10 cellular contexts compared by ENCODE assay signal in the genomic region with DNA sequence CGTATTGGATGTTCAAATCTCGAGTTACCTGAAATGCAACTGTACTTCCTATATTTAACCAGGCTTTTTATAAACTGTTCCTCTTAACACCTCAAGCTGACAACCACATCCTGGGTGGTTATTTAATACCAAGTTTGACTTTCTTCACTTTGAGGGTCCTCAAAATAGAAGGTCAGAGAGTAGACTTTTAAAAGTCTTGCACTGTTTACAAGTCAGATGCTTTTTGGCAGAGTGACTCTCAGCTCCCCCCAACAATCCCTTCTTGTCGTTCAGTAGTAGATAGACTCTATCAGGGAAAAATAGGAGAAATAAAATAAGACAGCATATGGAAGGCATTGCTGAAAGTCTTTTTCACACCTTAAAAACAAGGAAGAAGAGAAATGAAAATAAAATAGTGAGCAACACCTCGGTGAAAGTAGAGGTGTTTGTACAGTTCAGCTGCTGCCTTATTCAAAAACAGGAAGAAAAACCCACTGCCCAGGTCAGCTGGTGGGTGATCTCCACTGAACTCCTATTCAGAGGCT.
DNase-seq lines count a peak whose midpoint lies in the region; ATAC-seq and TF ChIP-seq lines count a peak whose summit lies in the region.
"Had no signal": no experiment of that assay in that cellular context is flagged by ENCODE, and none has a peak within 500 bp of the region (broad histone marks: within the 10 kb centered on the region; RNA-seq: fewer than 3 reads in every experiment).

No MANE protein-coding gene starts in this region.

- in situ Hi-C loops in gastrocnemius medialis (cut with MboI; ENCODE audit: low sequenced_read_pairs in 4 of 4): loop anchor here in 1 of 4 donors (25.0 kb wide), 1 partner anchor 638 kb away; no protein-coding TSS in a partner anchor
- in situ Hi-C loops in GM13976 (cut with MboI; ENCODE audit: low sequenced_read_pairs, unreplicated experiment): no loop called here

- no peaks in the 10 kb centered on the region for H3K36me3 ChIP-seq in gastrocnemius medialis
- H3K36me3 ChIP-seq: upper lobe of right lung had no signal

- H3K4me3 Mint-ChIP-seq in activated CD4-positive, alpha-beta T cell treated with anti-CD3 and anti-CD28 coated beads, Interleukin-2, amount 10 ng/mL, durations not matched to agents 7 days and 5 days: no peak overlapping the region

- no peaks in the 10 kb centered on the region for H3K27me3 Mint-ChIP-seq in activated CD4-positive, alpha-beta T cell treated with anti-CD3 and anti-CD28 coated beads, Interleukin-2, amount 10 ng/mL, durations not matched to agents 7 days and 5 days

- H3K27me3 ChIP-seq in gastrocnemius medialis: no peaks in the 10 kb centered on the region
- H3K27me3 ChIP-seq: upper lobe of right lung had no signal

- ATAC-seq in GM21737 (IDR thresholded peaks at IDR 0.05; ENCODE audit: unreplicated experiment) (peak; percentile 75), HG03565 (IDR thresholded peaks at IDR 0.05; ENCODE audit: unreplicated experiment) (peak; percentile 64), gastrocnemius medialis (no peak)
- ATAC-seq: SK-N-SH treated with all-trans-retinoic acid at 6 μM for 48 hours, upper lobe of right lung had no signal

- intact Hi-C loops in gastrocnemius medialis (cut with DNase I; ENCODE audit: low total_unique reads): no loop called here

- TF ChIP-seq POLR2A in gastrocnemius medialis (IDR thresholded peaks at IDR 0.05): no peak

- H3K27ac Mint-ChIP-seq in activated CD4-positive, alpha-beta T cell treated with anti-CD3 and anti-CD28 coated beads, Interleukin-2, amount 10 ng/mL, durations not matched to agents 7 days and 5 days: peak overlapping the region; percentile 67

- H3K4me3 ChIP-seq in gastrocnemius medialis: no peak overlapping the region
- H3K4me3 ChIP-seq: upper lobe of right lung had no signal

- peak overlapping the region; percentile 28 to 67 (median 42) for H3K27ac ChIP-seq in gastrocnemius medialis
- H3K27ac ChIP-seq: upper lobe of right lung had no signal

- POLR2A ChIA-PET in activated CD4-positive, alpha-beta T cell treated with anti-CD3 and anti-CD28 coated beads, Interleukin-2, amount 10 ng/mL, durations not matched to agents 7 days and 5 days (lab: Charles Lee): no interaction called here

- TF ChIP-seq CTCF in gastrocnemius medialis (IDR thresholded peaks at IDR 0.05 in 4 of 5, conservative IDR thresholded peaks at IDR 0.05 in 1 of 5) (no peak), GM13976 (IDR thresholded peaks at IDR 0.05; ENCODE audit: borderline replicate concordance, control extremely low read depth, extremely low read depth, insufficient read depth, missing control alignments) (no peak)

- H3K36me3 Mint-ChIP-seq in activated CD4-positive, alpha-beta T cell treated with anti-CD3 and anti-CD28 coated beads, Interleukin-2, amount 10 ng/mL, durations not matched to agents 7 days and 5 days (ENCODE audit: low read depth): peaks cover 2% of the 10 kb centered on the region

- H3K9me3 ChIP-seq in gastrocnemius medialis: no peaks in the 10 kb centered on the region
- H3K9me3 ChIP-seq: upper lobe of right lung had no signal

- peaks cover 21% of the 10 kb centered on the region for H3K4me1 Mint-ChIP-seq in activated CD4-positive, alpha-beta T cell treated with anti-CD3 and anti-CD28 coated beads, Interleukin-2, amount 10 ng/mL, durations not matched to agents 7 days and 5 days

- H3K4me1 ChIP-seq in gastrocnemius medialis: peaks cover 29 to 44% of the 10 kb centered on the region in 2 donors
- H3K4me1 ChIP-seq: upper lobe of right lung had no signal

- DNase-seq in activated CD4-positive, alpha-beta T cell treated with anti-CD3 and anti-CD28 coated beads, Interleukin-2, amount 10 ng/mL, durations not matched to agents 7 days and 5 days: no peak
- no peak for DNase-seq in activated CD4-positive, alpha-beta T cell treated with anti-CD3 and anti-CD28 coated beads for 48 hours
- DNase-seq in gastrocnemius medialis (no peak), GM13976 (ENCODE audit: low spot score) (no peak), dedifferentiated amniotic fluid mesenchymal stem cell (ENCODE audit: extremely low spot score) (no peak)
- no peak for DNase-seq in activated effector memory CD4-positive, alpha-beta T cell treated with anti-CD3 and anti-CD28 coated beads, Interleukin-2, amount 50 U/mL, for 16 hours
- DNase-seq: upper lobe of right lung had no signal

- CTCF ChIA-PET in activated CD4-positive, alpha-beta T cell treated with anti-CD3 and anti-CD28 coated beads, Interleukin-2, amount 10 ng/mL, durations not matched to agents 7 days and 5 days (lab: Charles Lee): interaction anchor here (0.9 kb wide), 1 partner anchor 23 kb away, joined by 3 read pairs; no protein-coding TSS in a partner anchor

- H3K9me3 Mint-ChIP-seq in activated CD4-positive, alpha-beta T cell treated with anti-CD3 and anti-CD28 coated beads, Interleukin-2, amount 10 ng/mL, durations not matched to agents 7 days and 5 days: peaks cover 7% of the 10 kb centered on the region

Comparison
In these comparisons a context has a peak if more than half of its experiments do, and no peak if none do; other contexts are left out.
1. ATAC-seq: peak in GM21737 (single experiment) and HG03565 (single experiment); none in gastrocnemius medialis (0 of 2).